18 cellular contexts compared by ENCODE assay signal in genomic region chr1:116357487-116357886, GRCh38. TPM values are rescaled to one million over a fixed set of nuclear protein-coding genes. Genes with fewer than 3 reads are reported as not detected.
A peak's percentile ranks its signal among the peaks of the same experiment; 100 is the strongest.
DNase-seq lines count a peak whose midpoint lies in the region; ATAC-seq, FAIRE-seq and TF ChIP-seq lines count a peak whose summit lies in the region.
"Had no signal": no experiment of that assay in that cellular context is flagged by ENCODE, and none has a peak within 500 bp of the region (broad histone marks: within the 10 kb centered on the region; RNA-seq: fewer than 3 reads in every experiment).

No MANE protein-coding gene starts in this region.

- no peak overlapping the region; the same call in 1 of the 2 replicates for H4K5ac ChIP-seq in IMR-90 (ENCODE audit: low read depth, low read length)

- TF ChIP-seq POLR2A in GM12891 (IDR thresholded peaks at IDR 0.05; ENCODE audit: low read depth, low read length) (no peak), IMR-90 (IDR thresholded peaks at IDR 0.05; ENCODE audit: low read depth, low read length) (no peak), K562 (conservative IDR thresholded peaks at IDR 0.05) (no peak)

- H3K4me3 ChIP-seq in IMR-90 (ENCODE audit: insufficient read depth, low read depth, low read length) (no peak overlapping the region), K562 (no peak overlapping the region), mucosa of descending colon (no peak overlapping the region), H7 (ENCODE audit: insufficient read depth, low read depth, low read length) (no peak overlapping the region)

- H3K4me2 ChIP-seq in IMR-90 (ENCODE audit: low read depth, low read length), result no peak overlapping the region
- no peak overlapping the region for H3K4me2 ChIP-seq in K562 (ENCODE audit: insufficient read depth, low read length)

- no peaks in the 10 kb centered on the region for H3K36me3 ChIP-seq in IMR-90 (ENCODE audit: control insufficient read depth, insufficient read depth, low read length)
- no peaks in the 10 kb centered on the region for H3K36me3 ChIP-seq in K562 (ENCODE audit: control insufficient read depth, insufficient read depth, low read length)
- no peaks in the 10 kb centered on the region for H3K36me3 ChIP-seq in mucosa of descending colon (ENCODE audit: low read depth)
- no peaks in the 10 kb centered on the region for H3K36me3 ChIP-seq in H7 (replicated peaks; ENCODE audit: control insufficient read depth, insufficient read depth, low read length)
- H3K36me3 ChIP-seq: BE2C had no signal

- H2AK9ac ChIP-seq in IMR-90 (replicated peaks; ENCODE audit: low read depth, low read length, poor library complexity), result no peak overlapping the region

- peaks cover 5% of the 10 kb centered on the region; the same call in 1 of the 2 replicates for H3K4me1 ChIP-seq in IMR-90 (ENCODE audit: control insufficient read depth, insufficient read depth, low read length)
- no peaks in the 10 kb centered on the region; a peak in 1 of 5 replicates for H3K4me1 ChIP-seq in K562 (replicated peaks in 1 of 2; ENCODE audit: control insufficient read depth in 2 of 2, insufficient read depth in 2 of 2, low read length in 2 of 2)
- no peaks in the 10 kb centered on the region for H3K4me1 ChIP-seq in mucosa of descending colon (ENCODE audit: low read depth)
- H3K4me1 ChIP-seq: BE2C had no signal

- no peak overlapping the region for H3K56ac ChIP-seq in IMR-90 (ENCODE audit: extremely low read depth, insufficient read depth, low read length)

- FAIRE-seq in GM12891 (lab: Jason Lieb, UNC), result peak; percentile 28
- no peak for FAIRE-seq in K562 (lab: Jason Lieb, UNC)
- FAIRE-seq in RCC 7860 (lab: Jason Lieb, UNC), result no peak
- FAIRE-seq: HTR-8/SVneo had no signal

- H3K79me1 ChIP-seq in IMR-90 (ENCODE audit: low read depth in 1 of 2, low read length in 2 of 2), result no peaks in the 10 kb centered on the region

- CTCF ChIA-PET in IMR-90 (lab: Yijun Ruan, JAX), result interaction anchor here (0.7 to 1.7 kb wide), 2 partner anchors 128 to 142 kb away, joined by 4 to 5 read pairs; no protein-coding TSS in a partner anchor
- CTCF ChIA-PET in K562 (lab: Yijun Ruan, JAX; ENCODE audit: low intra/inter-chr PET ratio), result no interaction called here

- no CpG with 5 or more reads among the region's 1 CpG for WGBS in IMR-90 (ENCODE audit: extremely low coverage in 2 of 2, insufficient read length in 1 of 2), 2 experiments
- WGBS in K562 (ENCODE audit: insufficient coverage, low coverage, missing lambda C conversion rate), result 0% methylated on average over 1 of the region's 1 CpG

- no peak for TF ChIP-seq EP300 in K562 (IDR thresholded peaks at IDR 0.05; ENCODE audit: low read length)

- in situ Hi-C loops in IMR-90 (cut with MboI; ENCODE audit: low sequenced_read_pairs), result no loop called here
- in situ Hi-C loops in K562 (cut with MboI), result no loop called here

- no peak overlapping the region for H3K14ac ChIP-seq in IMR-90 (replicated peaks; ENCODE audit: low read depth, low read length)

- 0 out of 3 replicates have a peak overlapping the region, but pooled peaks have one; percentile 15 for H2BK15ac ChIP-seq in IMR-90 (ENCODE audit: low read depth, low read length)

- H3K27ac ChIP-seq in IMR-90 (ENCODE audit: insufficient read depth, low read length) (no peak overlapping the region), K562 (ENCODE audit: extremely low read depth, low read depth, low read length) (no peak overlapping the region)
- H3K27ac ChIP-seq: RWPE1 had no signal

- peak overlapping the region; percentile 77; the same call in 1 of the 2 replicates for H2BK120ac ChIP-seq in IMR-90 (ENCODE audit: low read depth, low read length)

- H2AFZ ChIP-seq in IMR-90 (replicated peaks; ENCODE audit: low read length, poor library complexity) (no peak overlapping the region), K562 (ENCODE audit: low read depth, low read length) (no peak overlapping the region)

- ATAC-seq in IMR-90 (ENCODE audit: low read depth), result no peak
- ATAC-seq in K562, result no peak
- ATAC-seq in mucosa of descending colon, result peak; percentile 59

- no peak for TF ChIP-seq CTCF in IMR-90 (conservative IDR thresholded peaks at IDR 0.05; ENCODE audit: low read depth, low read length)
- no peak for TF ChIP-seq CTCF in K562 (IDR thresholded peaks at IDR 0.05 in 2 of 3, conservative IDR thresholded peaks at IDR 0.05 in 1 of 3; ENCODE audit: insufficient read depth in 2 of 3, low read depth in 1 of 3, low read length in 3 of 3)
- TF ChIP-seq CTCF in mucosa of descending colon (IDR thresholded peaks at IDR 0.05), result no peak

- BruUV-seq in IMR-90 (replicated peaks; lab: Mats Ljungman, UMichigan) (no TSS peak), K562 (replicated peaks; lab: Mats Ljungman, UMichigan) (no TSS peak)

- no peak overlapping the region for H3K23ac ChIP-seq in IMR-90 (ENCODE audit: low read depth, low read length)

- DNase-seq in GM12891 (ENCODE audit: insufficient read length, low spot score) (no peak), IMR-90 (peak; percentile 14), K562 (ENCODE audit: extremely low read depth in 1 of 4, low spot score in 3 of 4) (no peak), mucosa of descending colon (no peak), RCC 7860 (ENCODE audit: low spot score) (no peak), H7 (no peak)
- DNase-seq in activated CD8-positive, alpha-beta memory T cell treated with anti-CD3 and anti-CD28 coated beads, Interleukin-2, amount 50 U/mL, for 4 hours, result no peak
- DNase-seq: BE2C; Caco-2; CD4-positive, alpha-beta T cell; H9; NCI-H1092 treated with DMSO at 0.1 percent for 48 hours; NCI-H146; NCI-H2081; NCI-H510A; NCI-H748 treated with DMSO at 0.1 percent for 48 hours had no signal

- dilution Hi-C loops in IMR-90 (cut with HindIII; ENCODE audit: low sequenced_read_pairs, unreplicated experiment), result no loop called here

- H4K20me1 ChIP-seq in IMR-90 (ENCODE audit: insufficient read depth, low read length) (no peaks in the 10 kb centered on the region), K562 (replicated peaks; ENCODE audit: control insufficient read depth, insufficient read depth, low read length) (no peaks in the 10 kb centered on the region)

- H4K8ac ChIP-seq in IMR-90 (ENCODE audit: low read depth in 2 of 2, low read length in 2 of 2), result peak overlapping the region in 1 of 2 experiments; percentile 85; a peak in 2 of 4 replicates

- POLR2A ChIA-PET in IMR-90 (lab: Charles Lee; ENCODE audit: unreplicated experiment) (no interaction called here), K562 (lab: Yijun Ruan, JAX) (interaction anchor here (0.7 to 1.2 kb wide), 2 partner anchors 11 to 13 kb away, joined by 3 to 4 read pairs; no protein-coding TSS in a partner anchor)

- intact Hi-C loops in IMR-90 (cut with micrococcal nuclease) (no loop called here), K562 (cut with micrococcal nuclease) (no loop called here), mucosa of descending colon (cut with DNase I, micrococcal nuclease) (no loop called here)

- H3K9ac ChIP-seq in IMR-90 (ENCODE audit: low read depth, low read length), result no peak overlapping the region
- no peak overlapping the region for H3K9ac ChIP-seq in K562 (ENCODE audit: insufficient read depth in 1 of 2, low read depth in 2 of 2, low read length in 2 of 2)

- H3K9me3 ChIP-seq in IMR-90 (ENCODE audit: control insufficient read depth, insufficient read depth, low read length) (no peaks in the 10 kb centered on the region), K562 (replicated peaks; ENCODE audit: control insufficient read depth, insufficient read depth, low read depth, low read length) (no peaks in the 10 kb centered on the region), mucosa of descending colon (no peaks in the 10 kb centered on the region)
- H3K9me3 ChIP-seq: BE2C, Caco-2 had no signal

- no peak overlapping the region for H4K91ac ChIP-seq in IMR-90 (ENCODE audit: insufficient read depth, low read depth, low read length)

- H3K4ac ChIP-seq in IMR-90 (ENCODE audit: low read depth, low read length), result peak overlapping the region; percentile 66; the same call in 1 of the 2 replicates

- no peaks in the 10 kb centered on the region for H3K9me1 ChIP-seq in IMR-90 (ENCODE audit: insufficient read depth, low read length)
- no peaks in the 10 kb centered on the region for H3K9me1 ChIP-seq in K562 (ENCODE audit: control insufficient read depth, insufficient read depth, low read length)

- peak overlapping the region; percentile 78 for H2BK5ac ChIP-seq in IMR-90 (ENCODE audit: low read depth, low read length, poor library complexity, severe bottlenecking)

- TF ChIP-seq RAD21 in IMR-90 (IDR thresholded peaks at IDR 0.05; ENCODE audit: low read length), result no peak
- TF ChIP-seq RAD21 in K562 (CRISPR knock-in tag; conservative IDR thresholded peaks at IDR 0.05 in 1 of 2, IDR thresholded peaks at IDR 0.05 in 1 of 2), result no peak

- peak overlapping the region; percentile 43; the same call in 1 of the 2 replicates for H2BK20ac ChIP-seq in IMR-90 (ENCODE audit: low read depth, low read length)

- H3K27me3 ChIP-seq in IMR-90 (ENCODE audit: control insufficient read depth, insufficient read depth, low read length) (no peaks in the 10 kb centered on the region), K562 (ENCODE audit: control insufficient read depth in 2 of 2, insufficient read depth in 2 of 2, low read length in 2 of 2) (no peaks in the 10 kb centered on the region; a peak in 1 of 5 replicates), H7 (ENCODE audit: control insufficient read depth, insufficient read depth, low read length) (no peaks in the 10 kb centered on the region)
- H3K27me3 ChIP-seq: BE2C had no signal

- peak overlapping the region; percentile 27; the same call in 1 of the 2 replicates for H2AK5ac ChIP-seq in IMR-90 (ENCODE audit: low read depth, low read length)

- H3K18ac ChIP-seq in IMR-90 (ENCODE audit: low read depth, low read length), result peak overlapping the region; percentile 16

- no peaks in the 10 kb centered on the region for H3K79me2 ChIP-seq in K562 (ENCODE audit: control insufficient read depth, insufficient read depth, low read length)

RNA-seq across cellular contexts. Expression of gene ATP1A1, which starts 15.6 kb away (rescaled TPM):
- polyA plus RNA-seq in GM12891 (2012; ENCODE audit: low read depth, missing spikeins), result 209 TPM
- total RNA-seq in IMR-90 (2012; rRNA removed), result 107 and 116 TPM in 2 replicates
- polyA plus RNA-seq in IMR-90 (2012; rRNA removed), result 124 and 125 TPM in 2 replicates
- 80.5 and 128 TPM in 2 replicates for polyA plus RNA-seq in IMR-90 (2012; cell fraction: cytosol; rRNA removed)
- 50.7 and 113 TPM in 2 replicates for polyA plus RNA-seq in IMR-90 (2012; cell fraction: nucleus; rRNA removed; ENCODE audit: low replicate concordance)
- 725 and 867 TPM in 2 replicates for total RNA-seq in K562 (2011; cell fraction: chromatin; rRNA removed; ENCODE audit: low replicate concordance)
- 1,035 and 1,106 TPM in 2 replicates for total RNA-seq in K562 (2011; cell fraction: nucleolus; rRNA removed)
- 881 and 968 TPM in 2 replicates for total RNA-seq in K562 (2011; cell fraction: nucleoplasm; rRNA removed)
- 234 and 262 TPM in 2 replicates for total RNA-seq in K562 (2014; rRNA removed)
- total RNA-seq in K562 (2014; rRNA removed; fragmentation: Illumina TruSeq; extraction: Trizol), result 109 and 122 TPM in 2 replicates
- total RNA-seq in K562 (2015; rRNA removed; fragmentation: Illumina TruSeq; extraction: Trizol), result 99.3 and 103 TPM in 2 replicates
- total RNA-seq in K562 (2021), result 319 and 354 TPM in 2 replicates
- polyA plus RNA-seq in K562 (2011; rRNA removed), result 358 and 513 TPM in 2 replicates
- polyA plus RNA-seq in K562 (2011; cell fraction: cytosol; rRNA removed), result 378 and 399 TPM in 2 replicates
- 255 and 257 TPM in 2 replicates for polyA plus RNA-seq in K562 (2011; cell fraction: nucleus; rRNA removed)
- 185 and 295 TPM in 2 replicates for polyA plus RNA-seq in K562 (2012)
- 358 and 388 TPM in 2 replicates for polyA plus RNA-seq in K562 (2014; fragmentation: Illumina TruSeq; extraction: Trizol)
- 100 to 1,000 TPM; 113 to 135 TPM for polyA plus RNA-seq in K562 (2014; fragmentation: Nextera tagmentation; extraction: Ambion mirVana)
- 261 and 293 TPM in 2 replicates for polyA plus RNA-seq in K562 (2014; rRNA removed)
- 616 and 874 TPM in 2 replicates for polyA minus RNA-seq in K562 (2011; rRNA and poly(A)+ RNA removed)
- polyA minus RNA-seq in K562 (2011; cell fraction: cytosol; rRNA and poly(A)+ RNA removed), result 258 and 300 TPM in 2 replicates
- polyA minus RNA-seq in K562 (2011; cell fraction: nucleus; rRNA and poly(A)+ RNA removed), result 138 and 192 TPM in 2 replicates
- total RNA-seq in mucosa of descending colon, result 1,000 to 10,000 TPM; 1,136 to 3,461 (median 1,634) TPM
- 80.2 and 81.8 TPM in 2 replicates for total RNA-seq in H7 (2014; rRNA removed; shearing (Covaris generic))
